Comparison of ENCODE assay signal across 23 cellular contexts in the genomic region with DNA sequence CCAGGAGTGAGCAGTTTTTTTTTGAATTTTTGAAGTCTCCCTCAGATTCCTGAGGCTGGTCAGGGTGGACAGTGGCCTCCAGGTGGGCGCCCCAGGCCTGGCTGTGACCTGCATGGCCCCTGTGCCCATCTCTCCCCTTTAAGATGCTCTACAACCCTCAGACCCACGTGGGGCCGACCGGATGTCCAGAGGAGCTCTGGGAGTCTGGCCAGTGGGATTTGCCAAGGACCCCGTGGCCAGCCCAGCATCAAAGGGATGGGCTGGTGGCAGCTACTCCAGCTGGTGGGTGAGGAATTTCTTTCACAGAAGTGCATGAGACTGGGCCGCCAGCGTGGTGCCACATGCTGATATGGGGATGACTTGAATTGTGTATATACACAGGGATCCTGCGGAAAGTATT.
"Had no signal": no experiment of that assay in that cellular context is flagged by ENCODE, and none has a peak within 500 bp of the region (broad histone marks: within the 10 kb centered on the region; RNA-seq: fewer than 3 reads in every experiment).

No MANE protein-coding gene starts in this region.

- H3K4me2 ChIP-seq: smooth muscle cell had no signal

- H3K4me3 ChIP-seq: heart left ventricle, left ventricle myocardium inferior, lung, mucosa of descending colon, ovary, smooth muscle cell, stomach, testis, thyroid gland, transverse colon, upper lobe of right lung had no signal

- H3K9me3 ChIP-seq: heart left ventricle, left ventricle myocardium inferior, mucosa of descending colon, neutrophil, ovary, stomach, testis, thyroid gland, transverse colon, upper lobe of right lung had no signal

- H3K4me1 ChIP-seq: stomach, testis, upper lobe of right lung had no signal

- H3K27ac ChIP-seq: heart left ventricle, left ventricle myocardium inferior, neutrophil, ovary, stomach, testis, thyroid gland, transverse colon, upper lobe of right lung had no signal

- DNase-seq: immature natural killer cell; left ventricle myocardium inferior; midbrain; mucosa of descending colon; naive thymus-derived CD8-positive, alpha-beta T cell; occipital lobe; ovary; right cardiac atrium; stimulated activated CD4-positive, alpha-beta T cell treated with anti-CD3 and anti-CD28 coated beads, Interleukin-1b, Interleukin-23, amount 100 ng/mL, for 48 hours; stimulated activated CD4-positive, alpha-beta T cell treated with anti-CD3 and anti-CD28 coated beads, Interleukin-2, amount 100 ng/mL, for 48 hours; stimulated activated CD4-positive, alpha-beta T cell treated with anti-CD3 and anti-CD28 coated beads, Interleukin-4, amount 100 ng/mL, for 4 hours; stimulated activated CD8-positive, alpha-beta memory T cell treated with anti-CD3 and anti-CD28 coated beads, Interleukin-4, amount 100 ng/mL, for 48 hours; stimulated activated naive B cell treated with anti-CD40 and anti-IgM and Interleukin-4, amounts not matched to agents 10 μg/mL and 1 μg/mL and 100 μg/mL, for 72 hours; stimulated activated naive CD8-positive, alpha-beta T cell treated with anti-CD3 and anti-CD28 coated beads, Interleukin-15, Interleukin-2, amounts not matched to agents 100 U/mL and 50 U/mL, for 24 hours; stomach; testis; thyroid gland; transverse colon; upper lobe of right lung had no signal

- H3K27me3 ChIP-seq: heart left ventricle, neutrophil, ovary, stomach, testis, thyroid gland, transverse colon, upper lobe of right lung had no signal

- H3K36me3 ChIP-seq: left ventricle myocardium inferior, neutrophil, ovary, thyroid gland, transverse colon, upper lobe of right lung had no signal
